31 cellular contexts compared by ENCODE assay signal in genomic region chr3:23900744-23901143, GRCh38. TPM values are rescaled to one million over a fixed set of nuclear protein-coding genes. Genes with fewer than 3 reads are reported as not detected.
A peak's percentile ranks its signal among the peaks of the same experiment; 100 is the strongest.
DNase-seq lines count a peak whose midpoint lies in the region; ATAC-seq, FAIRE-seq and TF ChIP-seq lines count a peak whose summit lies in the region.
"Had no signal": no experiment of that assay in that cellular context is flagged by ENCODE, and none has a peak within 500 bp of the region (broad histone marks: within the 10 kb centered on the region; RNA-seq: fewer than 3 reads in every experiment).

No MANE protein-coding gene starts in this region.

- H3K36me3 Mint-ChIP-seq in effector memory CD8-positive, alpha-beta T cell (ENCODE audit: insufficient read depth) = peaks cover 12% of the 10 kb centered on the region

- no peak overlapping the region for H3K27ac Mint-ChIP-seq in effector memory CD8-positive, alpha-beta T cell
- H3K27ac Mint-ChIP-seq: activated CD4-positive, alpha-beta T cell treated with anti-CD3 and anti-CD28 coated beads for 36 hours; activated T-helper 1 cell treated with anti-CD3 and anti-CD28 coated beads, Interleukin-12 subunit alpha, Interleukin-12 subunit beta, Interleukin-2, Interleukin-4 antibody, amounts not matched to agents 30 ng/mL and 10 ng/mL and 1 ng/mL, durations not matched to agents 14 hours and 24 hours and 36 hours; B cell; mesothelial cell of epicardium; naive thymus-derived CD8-positive, alpha-beta T cell; stimulated activated naive B cell treated with anti-CD40 and anti-IgM and Interleukin-4, amounts not matched to agents 10 μg/mL and 1 μg/mL and 100 μg/mL, for 72 hours; T-cell had no signal

- no peak overlapping the region for H3K4me3 Mint-ChIP-seq in effector memory CD8-positive, alpha-beta T cell
- H3K4me3 Mint-ChIP-seq: activated CD4-positive, alpha-beta T cell treated with anti-CD3 and anti-CD28 coated beads for 36 hours; activated T-helper 1 cell treated with anti-CD3 and anti-CD28 coated beads, Interleukin-12 subunit alpha, Interleukin-12 subunit beta, Interleukin-2, Interleukin-4 antibody, amounts not matched to agents 30 ng/mL and 10 ng/mL and 1 ng/mL, durations not matched to agents 14 hours and 24 hours and 36 hours; B cell; mesothelial cell of epicardium; naive thymus-derived CD8-positive, alpha-beta T cell; stimulated activated naive B cell treated with anti-CD40 and anti-IgM and Interleukin-4, amounts not matched to agents 10 μg/mL and 1 μg/mL and 100 μg/mL, for 72 hours; T-cell had no signal

- H3K36me3 ChIP-seq in brain microvascular endothelial cell (replicated peaks) = peaks cover 11% of the 10 kb centered on the region

- H3K4me1 Mint-ChIP-seq in effector memory CD8-positive, alpha-beta T cell (ENCODE audit: low read depth in 2 of 2) = peaks cover 0 to 4% of the 10 kb centered on the region in 2 donors
- H3K4me1 Mint-ChIP-seq: activated CD4-positive, alpha-beta T cell treated with anti-CD3 and anti-CD28 coated beads for 36 hours; B cell; mesothelial cell of epicardium; T-cell had no signal

- H3K27ac ChIP-seq in brain microvascular endothelial cell = no peak overlapping the region
- H3K27ac ChIP-seq in foreskin keratinocyte = no peak overlapping the region
- H3K27ac ChIP-seq: esophagus squamous epithelium, KMS-11, left lung had no signal

- FAIRE-seq in HTR-8/SVneo (lab: Jason Lieb, UNC) = no peak
- FAIRE-seq: astrocyte, H54, TTC549 had no signal

- in situ Hi-C loops in brain microvascular endothelial cell (cut with HindIII; ENCODE audit: low pct_ligation_motif_present, low sequenced_read_pairs) = no loop called here

- TF ChIP-seq CTCF in brain microvascular endothelial cell (IDR thresholded peaks at IDR 0.05; ENCODE audit: low read depth, low read length, missing control alignments) (peak; percentile 25), foreskin keratinocyte (conservative IDR thresholded peaks at IDR 0.05) (peak; percentile 18)

- H3K9me3 Mint-ChIP-seq in effector memory CD8-positive, alpha-beta T cell = no peaks in the 10 kb centered on the region
- H3K9me3 Mint-ChIP-seq: activated naive CD4-positive, alpha-beta T cell treated with anti-CD3 and anti-CD28 coated beads, Interleukin-2, amount 50 U/mL, for 72 hours; activated T-helper 1 cell treated with anti-CD3 and anti-CD28 coated beads, Interleukin-12 subunit alpha, Interleukin-12 subunit beta, Interleukin-2, Interleukin-4 antibody, amounts not matched to agents 30 ng/mL and 10 ng/mL and 1 ng/mL, durations not matched to agents 14 hours and 24 hours and 36 hours; naive thymus-derived CD8-positive, alpha-beta T cell; stimulated activated naive B cell treated with anti-CD40 and anti-IgM and Interleukin-4, amounts not matched to agents 10 μg/mL and 1 μg/mL and 100 μg/mL, for 72 hours; T-cell had no signal

- no peaks in the 10 kb centered on the region for H3K4me1 ChIP-seq in foreskin keratinocyte
- H3K4me1 ChIP-seq: esophagus squamous epithelium, left lung had no signal

- no peaks in the 10 kb centered on the region for H3K27me3 ChIP-seq in brain microvascular endothelial cell (replicated peaks)
- H3K27me3 ChIP-seq in foreskin keratinocyte = no peaks in the 10 kb centered on the region
- H3K27me3 ChIP-seq: esophagus squamous epithelium, left lung had no signal

- H3K4me3 ChIP-seq in brain microvascular endothelial cell (ENCODE audit: low read depth, low read length) = no peak overlapping the region
- H3K4me3 ChIP-seq: esophagus squamous epithelium, left lung had no signal

- no peak for ATAC-seq in foreskin keratinocyte
- no peak for ATAC-seq in effector memory CD8-positive, alpha-beta T cell (replicated peaks)
- ATAC-seq: activated CD4-positive, alpha-beta T cell treated with anti-CD3 and anti-CD28 coated beads for 36 hours; activated naive CD4-positive, alpha-beta T cell treated with anti-CD3 and anti-CD28 coated beads, Interleukin-2, amount 50 U/mL, for 72 hours; left lung; naive thymus-derived CD8-positive, alpha-beta T cell; Right ventricle myocardium inferior; stimulated activated naive B cell treated with anti-CD40 and anti-IgM and Interleukin-4, amounts not matched to agents 10 μg/mL and 1 μg/mL and 100 μg/mL, for 72 hours; T-cell had no signal

- DNase-seq in COLO829 (ENCODE audit: low spot score) = peak; percentile 31
- peak; percentile 18 for DNase-seq in HTR-8/SVneo (ENCODE audit: insufficient read length, low spot score)
- no peak for DNase-seq in brain microvascular endothelial cell
- no peak for DNase-seq in foreskin keratinocyte
- DNase-seq in NCI-H526 treated with DMSO at 0.1 percent for 48 hours (lab: John Stamatoyannopoulos, UW) = no peak
- DNase-seq in posterior vena cava (ENCODE audit: low spot score) = no peak
- no peak for DNase-seq in DMS53 treated with DMSO at 0.1 percent for 48 hours (lab: John Stamatoyannopoulos, UW; ENCODE audit: unreplicated experiment)
- DNase-seq in effector memory CD8-positive, alpha-beta T cell = no peak
- DNase-seq: activated CD4-positive, alpha-beta T cell treated with anti-CD3 and anti-CD28 coated beads for 36 hours; effector memory CD4-positive, alpha-beta T cell; esophagus squamous epithelium; left lung; naive thymus-derived CD8-positive, alpha-beta T cell; NCI-H1092 treated with DMSO at 0.1 percent for 48 hours; NCI-H1930; NCI-H2227 treated with DMSO at 0.1 percent for 48 hours; NCI-H82; OCI-M1; retina; stimulated activated CD4-positive, alpha-beta T cell treated with anti-CD3 and anti-CD28 coated beads, Interleukin-2, amount 100 ng/mL, for 48 hours; stimulated activated naive B cell treated with anti-CD40 and anti-IgM and Interleukin-4, amounts not matched to agents 10 μg/mL and 1 μg/mL and 100 μg/mL, for 72 hours; T-cell had no signal

- intact Hi-C loops in posterior vena cava (cut with DNase I) = no loop called here

- no peaks in the 10 kb centered on the region for H3K27me3 Mint-ChIP-seq in effector memory CD8-positive, alpha-beta T cell
- H3K27me3 Mint-ChIP-seq: activated CD4-positive, alpha-beta T cell treated with anti-CD3 and anti-CD28 coated beads for 36 hours; B cell; naive thymus-derived CD8-positive, alpha-beta T cell; stimulated activated naive B cell treated with anti-CD40 and anti-IgM and Interleukin-4, amounts not matched to agents 10 μg/mL and 1 μg/mL and 100 μg/mL, for 72 hours; T-cell had no signal

RNA-seq across cellular contexts. Expression of gene NKIRAS1, which starts 16.0 kb away (rescaled TPM):
- 7.5 and 9.1 TPM in 2 replicates for total RNA-seq in foreskin keratinocyte
- polyA plus RNA-seq in foreskin keratinocyte = 4.9 and 7.0 TPM in 2 replicates
- total RNA-seq in posterior vena cava = 10 to 100 TPM; 12.6 to 15.1 TPM

RNA-seq across cellular contexts. Expression of gene RPL15, which starts 16.2 kb away (rescaled TPM):
- total RNA-seq in foreskin keratinocyte = 2,112 and 2,154 TPM in 2 replicates
- 3,005 and 3,026 TPM in 2 replicates for polyA plus RNA-seq in foreskin keratinocyte
- total RNA-seq in posterior vena cava = 1,000 to 10,000 TPM; 1,213 to 1,232 TPM

RNA-seq across cellular contexts. Expression of gene NR1D2, which starts 44.3 kb away (rescaled TPM):
- 17.5 and 19.9 TPM in 2 replicates for total RNA-seq in foreskin keratinocyte
- 3.7 and 5.5 TPM in 2 replicates for polyA plus RNA-seq in foreskin keratinocyte
- total RNA-seq in posterior vena cava = 10 to 100 TPM; 28.9 to 31.5 TPM

Comparison
In these comparisons a context has a peak if more than half of its experiments do, and no peak if none do; other contexts are left out.
1. DNase-seq: peak in COLO829 (single experiment) and HTR-8/SVneo (single experiment); none in brain microvascular endothelial cell (single experiment), foreskin keratinocyte (0 of 2), NCI-H526 treated with DMSO at 0.1 percent for 48 hours (single experiment), posterior vena cava (single experiment), DMS53 treated with DMSO at 0.1 percent for 48 hours (single experiment) and effector memory CD8-positive, alpha-beta T cell (0 of 3).